ENCODE assay signal across 9 cellular contexts in the genomic region with DNA sequence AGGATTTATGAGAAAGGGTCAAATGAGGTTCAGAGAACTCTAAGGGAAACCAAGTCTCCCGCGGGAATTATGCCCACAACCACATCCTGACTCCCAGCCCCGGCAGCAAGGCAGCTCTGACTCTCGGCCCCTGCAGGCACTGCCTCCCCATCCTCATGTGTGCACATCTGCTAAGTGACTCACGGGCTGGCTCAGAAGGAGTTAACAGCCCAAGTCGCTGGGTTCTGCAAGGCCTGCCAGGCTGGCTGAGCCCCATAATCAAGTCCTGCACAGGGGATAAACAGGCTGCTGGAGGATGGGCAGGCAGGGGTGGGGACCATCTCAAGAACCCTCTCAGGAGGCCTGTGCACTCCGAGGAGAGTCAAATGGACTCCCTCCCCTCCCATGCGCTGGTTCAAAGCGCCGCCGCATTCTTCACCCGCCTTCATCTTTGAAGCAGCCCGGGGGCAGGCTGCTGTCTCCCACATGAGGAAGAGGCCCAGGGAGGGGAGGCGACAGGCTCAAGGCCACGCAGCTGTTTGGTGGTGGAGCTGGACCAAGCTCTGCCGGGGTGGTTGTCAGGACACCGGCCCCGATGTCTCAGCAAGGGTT.
A peak's percentile ranks its signal among the peaks of the same experiment; 100 is the strongest.
DNase-seq lines count a peak whose midpoint lies in the region; ATAC-seq and TF ChIP-seq lines count a peak whose summit lies in the region.
"Had no signal": no experiment of that assay in that cellular context is flagged by ENCODE, and none has a peak within 500 bp of the region (broad histone marks: within the 10 kb centered on the region; RNA-seq: fewer than 3 reads in every experiment).

No MANE protein-coding gene starts in this region.

- DNase-seq in AG08396 (ENCODE audit: low spot score) (peak; percentile 39), GOT3 (lab: John Stamatoyannopoulos, UW) (peak; percentile 35), astrocyte of the hippocampus (ENCODE audit: low read depth, low spot score) (peak; percentile 48), myocyte (ENCODE audit: low read depth) (peak; percentile 61)
- DNase-seq: NCI-H2107 had no signal

- no peak for ATAC-seq in HG03135 (IDR thresholded peaks at IDR 0.05; ENCODE audit: unreplicated experiment)
- no peak for ATAC-seq in GM18861 (IDR thresholded peaks at IDR 0.05; ENCODE audit: unreplicated experiment)
- ATAC-seq in GM18505 (IDR thresholded peaks at IDR 0.05; ENCODE audit: unreplicated experiment) = no peak
- no peak for ATAC-seq in HG03439 (IDR thresholded peaks at IDR 0.05; ENCODE audit: unreplicated experiment)

- no peak for TF ChIP-seq POLR2A in GM18505 (IDR thresholded peaks at IDR 0.05; ENCODE audit: borderline replicate concordance, extremely low read depth, insufficient read depth, insufficient read length)
